Comparison of ENCODE assay signal across 35 cellular contexts in genomic region chr1:60350531-60350930, GRCh38.
"Had no signal": no experiment of that assay in that cellular context is flagged by ENCODE, and none has a peak within 500 bp of the region (broad histone marks: within the 10 kb centered on the region; RNA-seq: fewer than 3 reads in every experiment).

No MANE protein-coding gene starts in this region.

- H3K4me3 ChIP-seq: MG63 had no signal

- H3K27me3 ChIP-seq: MG63 had no signal

- DNase-seq: Karpas-422, Kasumi-1, MG63, MM.1S, MV-4-11, NCI-H1048, NCI-H1092, NCI-H1092 treated with DMSO at 0.1 percent for 48 hours, NCI-H1105, NCI-H1105 treated with DMSO at 0.1 percent for 48 hours, NCI-H1417, NCI-H1417 treated with DMSO at 0.1 percent for 48 hours, NCI-H1436, NCI-H1436 treated with DMSO at 0.1 percent for 48 hours, NCI-H146, NCI-H1694, NCI-H1694 treated with DMSO at 0.1 percent for 48 hours, NCI-H187, NCI-H187 treated with DMSO at 0.1 percent for 48 hours, NCI-H1930, NCI-H2029, NCI-H2029 treated with DMSO at 0.1 percent for 48 hours, NCI-H2081, NCI-H2081 treated with DMSO at 0.1 percent for 48 hours, NCI-H2107, NCI-H2171, NCI-H2171 treated with DMSO at 0.1 percent for 48 hours, NCI-H2227 treated with DMSO at 0.1 percent for 48 hours, NCI-H226, NCI-H345, NCI-H446, NCI-H446 treated with DMSO at 0.1 percent for 48 hours, NCI-H510A, NCI-H510A treated with DMSO at 0.1 percent for 48 hours had no signal

- H3K36me3 ChIP-seq: MG63 had no signal

- H3K27ac ChIP-seq: KMS-11 had no signal

- H3K9me3 ChIP-seq: MG63 had no signal
